Comparison of ENCODE assay signal across 20 cellular contexts in genomic region chr5:124819201-124819600, GRCh38.
"Had no signal": no experiment of that assay in that cellular context is flagged by ENCODE, and none has a peak within 500 bp of the region (broad histone marks: within the 10 kb centered on the region; RNA-seq: fewer than 3 reads in every experiment).

No MANE protein-coding gene starts in this region.

- H3K27me3 Mint-ChIP-seq: dendritic cell treated with granulocyte-macrophage colony-stimulating factor and Interleukin-4, amounts not matched to agents 40 ng/mL and 50 ng/mL, for 4 days; naive thymus-derived CD4-positive, alpha-beta T cell; stimulated activated naive CD8-positive, alpha-beta T cell treated with anti-CD3 and anti-CD28 coated beads, Interleukin-15, amount 100 ng/mL, for 72 hours had no signal

- H3K27ac ChIP-seq: hepatocyte, parathyroid adenoma, prostate gland, right lobe of liver, spleen, testis, tibial nerve, upper lobe of right lung, vagina had no signal

- H3K4me1 ChIP-seq: parathyroid adenoma, prostate gland, right lobe of liver, spleen, testis had no signal

- DNase-seq: naive thymus-derived CD4-positive, alpha-beta T cell; nephron progenitor cell; retina; right lobe of liver; spleen; stimulated activated CD4-positive, alpha-beta T cell treated with anti-CD3 and anti-CD28 coated beads, Interleukin-15, amount 100 ng/mL, for 24 hours; stimulated activated CD4-positive, alpha-beta T cell treated with anti-CD3 and anti-CD28 coated beads, Interleukin-1b, Interleukin-23, amount 100 ng/mL, for 48 hours; stimulated activated CD4-positive, alpha-beta T cell treated with anti-CD3 and anti-CD28 coated beads, Interleukin-4, amount 100 ng/mL, for 4 hours; stimulated activated naive B cell treated with anti-CD40 and anti-IgM and Interleukin-4, amounts not matched to agents 10 μg/mL and 1 μg/mL and 100 μg/mL, for 72 hours; stimulated activated naive CD8-positive, alpha-beta T cell treated with anti-CD3 and anti-CD28 coated beads, Interleukin-15, amount 100 ng/mL, for 72 hours; testis; upper lobe of right lung had no signal

- H3K27ac Mint-ChIP-seq: dendritic cell treated with granulocyte-macrophage colony-stimulating factor and Interleukin-4, amounts not matched to agents 40 ng/mL and 50 ng/mL, for 4 days; naive thymus-derived CD4-positive, alpha-beta T cell; stimulated activated naive B cell treated with anti-CD40 and anti-IgM and Interleukin-4, amounts not matched to agents 10 μg/mL and 1 μg/mL and 100 μg/mL, for 72 hours; stimulated activated naive CD8-positive, alpha-beta T cell treated with anti-CD3 and anti-CD28 coated beads, Interleukin-15, amount 100 ng/mL, for 72 hours had no signal

- H3K36me3 ChIP-seq: prostate gland, right lobe of liver, spleen, tibial nerve, upper lobe of right lung, vagina had no signal

- H3K36me3 Mint-ChIP-seq: naive thymus-derived CD4-positive, alpha-beta T cell had no signal

- H3K9me3 ChIP-seq: prostate gland, right lobe of liver, testis, tibial nerve, upper lobe of right lung, vagina had no signal

- H3K79me2 ChIP-seq: hepatocyte, parathyroid adenoma had no signal

- H3K27me3 ChIP-seq: hepatocyte, right lobe of liver, spleen, testis, tibial nerve, upper lobe of right lung, vagina had no signal

- H3K9ac ChIP-seq: parathyroid adenoma had no signal

- H3K4me2 ChIP-seq: hepatocyte had no signal

- ATAC-seq: esophagus mucosa; naive thymus-derived CD4-positive, alpha-beta T cell; right lobe of liver; stimulated activated naive B cell treated with anti-CD40 and anti-IgM and Interleukin-4, amounts not matched to agents 10 μg/mL and 1 μg/mL and 100 μg/mL, for 72 hours; stimulated activated naive CD8-positive, alpha-beta T cell treated with anti-CD3 and anti-CD28 coated beads, Interleukin-15, amount 100 ng/mL, for 72 hours; upper lobe of right lung had no signal

- H3K4me1 Mint-ChIP-seq: naive thymus-derived CD4-positive, alpha-beta T cell; stimulated activated naive B cell treated with anti-CD40 and anti-IgM and Interleukin-4, amounts not matched to agents 10 μg/mL and 1 μg/mL and 100 μg/mL, for 72 hours; stimulated activated naive CD8-positive, alpha-beta T cell treated with anti-CD3 and anti-CD28 coated beads, Interleukin-15, amount 100 ng/mL, for 72 hours had no signal

- FAIRE-seq: endothelial cell of umbilical vein had no signal

- H3K4me3 Mint-ChIP-seq: dendritic cell treated with granulocyte-macrophage colony-stimulating factor and Interleukin-4, amounts not matched to agents 40 ng/mL and 50 ng/mL, for 4 days; naive thymus-derived CD4-positive, alpha-beta T cell; nephron progenitor cell; stimulated activated naive B cell treated with anti-CD40 and anti-IgM and Interleukin-4, amounts not matched to agents 10 μg/mL and 1 μg/mL and 100 μg/mL, for 72 hours; stimulated activated naive CD8-positive, alpha-beta T cell treated with anti-CD3 and anti-CD28 coated beads, Interleukin-15, amount 100 ng/mL, for 72 hours had no signal

- H3K4me3 ChIP-seq: hepatocyte, prostate gland, right lobe of liver, spleen, testis, tibial nerve, upper lobe of right lung, vagina had no signal

- H3K9me3 Mint-ChIP-seq: dendritic cell treated with granulocyte-macrophage colony-stimulating factor and Interleukin-4, amounts not matched to agents 40 ng/mL and 50 ng/mL, for 4 days; stimulated activated naive B cell treated with anti-CD40 and anti-IgM and Interleukin-4, amounts not matched to agents 10 μg/mL and 1 μg/mL and 100 μg/mL, for 72 hours; stimulated activated naive CD8-positive, alpha-beta T cell treated with anti-CD3 and anti-CD28 coated beads, Interleukin-15, amount 100 ng/mL, for 72 hours had no signal

- H2AFZ ChIP-seq: hepatocyte, parathyroid adenoma had no signal
